ENCODE assay signal across 20 cellular contexts in the genomic region with DNA sequence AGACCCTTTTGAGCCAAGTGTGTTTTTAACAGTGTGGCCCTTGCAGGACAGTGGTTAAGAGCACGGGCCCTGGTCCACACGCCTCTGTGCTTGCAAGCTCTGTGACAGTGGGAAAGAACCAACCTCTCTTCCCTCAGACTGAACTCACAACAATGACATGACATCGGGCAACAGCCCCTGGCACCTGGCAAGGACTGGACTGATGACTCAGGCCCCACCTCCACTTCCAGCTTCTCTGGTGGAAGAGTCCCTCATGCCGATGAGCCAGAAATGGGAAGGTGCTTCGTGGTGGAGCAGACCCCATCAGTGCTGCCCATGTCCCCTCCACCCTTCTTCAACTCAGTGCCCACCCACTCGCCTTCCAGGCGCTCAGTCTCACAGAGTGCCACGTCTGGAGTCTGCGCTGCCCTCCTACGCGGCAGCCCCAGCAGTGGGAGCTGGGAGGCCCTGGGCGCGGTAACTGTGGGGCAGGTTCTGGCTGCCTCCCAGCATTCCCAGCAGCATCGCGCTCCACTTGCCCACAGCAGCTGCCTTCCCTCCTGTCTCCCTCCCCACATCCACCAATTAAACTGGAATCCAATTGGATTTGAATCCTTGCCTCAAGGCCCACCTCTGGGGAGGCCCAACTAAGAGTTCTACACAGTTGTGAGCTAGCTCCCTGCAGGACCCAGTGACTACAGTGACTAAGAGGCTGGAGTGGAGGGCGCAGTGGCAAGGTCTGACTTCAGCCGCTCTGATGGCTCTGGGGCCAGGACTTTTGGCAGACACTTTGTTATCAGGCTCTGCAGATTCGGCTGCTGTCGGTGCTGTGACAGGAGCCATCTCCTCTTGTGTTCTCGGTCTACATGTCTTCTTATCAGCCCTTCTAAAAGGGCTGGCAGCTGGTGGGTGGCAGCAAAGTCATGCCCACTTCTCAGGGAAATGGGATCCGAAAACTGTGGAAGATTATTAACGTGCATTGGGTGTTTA.
DNase-seq lines count a peak whose midpoint lies in the region; ATAC-seq and TF ChIP-seq lines count a peak whose summit lies in the region.
"Had no signal": no experiment of that assay in that cellular context is flagged by ENCODE, and none has a peak within 500 bp of the region (broad histone marks: within the 10 kb centered on the region; RNA-seq: fewer than 3 reads in every experiment).

No MANE protein-coding gene starts in this region.

- peak; percentile 23 for ATAC-seq in mucosa of descending colon
- ATAC-seq: A549; activated CD8-positive, alpha-beta T cell treated with anti-CD3 and anti-CD28 coated beads for 36 hours; left lobe of liver; stimulated activated naive B cell treated with anti-CD40 and anti-IgM and Interleukin-4, amounts not matched to agents 10 μg/mL and 1 μg/mL and 100 μg/mL, for 72 hours had no signal

- no peaks in the 10 kb centered on the region for H3K9me3 Mint-ChIP-seq in osteocyte (ENCODE audit: unreplicated experiment)
- H3K9me3 Mint-ChIP-seq: activated CD8-positive, alpha-beta T cell treated with anti-CD3 and anti-CD28 coated beads for 36 hours; activated T-helper 1 cell treated with anti-CD3 and anti-CD28 coated beads, Interleukin-12 subunit alpha, Interleukin-12 subunit beta, Interleukin-2, Interleukin-4 antibody, amounts not matched to agents 30 ng/mL and 10 ng/mL and 1 ng/mL, durations not matched to agents 14 hours and 24 hours and 36 hours; central memory CD8-positive, alpha-beta T cell had no signal

- H3K4me3 ChIP-seq in mammary epithelial cell (replicated peaks in 1 of 3; ENCODE audit: insufficient read depth in 1 of 3, low read depth in 2 of 3, low read length in 3 of 3) (no peak overlapping the region), mucosa of descending colon (no peak overlapping the region)
- H3K4me3 ChIP-seq: A549, adrenal gland had no signal

- no peaks in the 10 kb centered on the region for H3K79me2 ChIP-seq in mammary epithelial cell (ENCODE audit: insufficient read depth, low read length)

- peak; percentile 37 for DNase-seq in NCI-H2171 treated with DMSO at 0.1 percent for 48 hours (lab: John Stamatoyannopoulos, UW)
- DNase-seq in NCI-H2171 (lab: John Stamatoyannopoulos, UW) = no peak
- peak; percentile 41 for DNase-seq in M059J (ENCODE audit: low read depth)
- peak; percentile 40 for DNase-seq in mammary epithelial cell
- DNase-seq in mucosa of descending colon = no peak
- no peak for DNase-seq in NCI-H2107 (lab: John Stamatoyannopoulos, UW)
- DNase-seq in activated CD8-positive, alpha-beta memory T cell treated with anti-CD3 and anti-CD28 coated beads for 24 hours = no peak
- DNase-seq in osteocyte (ENCODE audit: extremely low spot score, unreplicated experiment) = no peak
- DNase-seq: activated CD8-positive, alpha-beta T cell treated with anti-CD3 and anti-CD28 coated beads for 36 hours; adrenal gland; CD4-positive, alpha-beta memory T cell; effector memory CD4-positive, alpha-beta T cell; NCI-H146; NCI-H524 treated with DMSO at 0.1 percent for 48 hours; stimulated activated CD4-positive, alpha-beta T cell treated with anti-CD3 and anti-CD28 coated beads, Interleukin-12 subunit alpha, Interleukin-12 subunit beta, amount 100 ng/mL, for 4 hours; stimulated activated naive B cell treated with anti-CD40 and anti-IgM and Interleukin-4, amounts not matched to agents 10 μg/mL and 1 μg/mL and 100 μg/mL, for 72 hours had no signal

- CTCF ChIA-PET in mammary epithelial cell (lab: Charles Lee; ENCODE audit: low non-redundant PET) = no interaction called here

- no peaks in the 10 kb centered on the region for H3K9me3 ChIP-seq in mammary epithelial cell (replicated peaks; ENCODE audit: insufficient read depth, low read length)
- H3K9me3 ChIP-seq in mucosa of descending colon = no peaks in the 10 kb centered on the region
- H3K9me3 ChIP-seq: A549, adrenal gland had no signal

- in situ Hi-C loops in mammary epithelial cell (cut with MboI; ENCODE audit: low sequenced_read_pairs in 2 of 2) = no loop called here

- no peaks in the 10 kb centered on the region for H3K4me1 Mint-ChIP-seq in osteocyte (ENCODE audit: unreplicated experiment)

- H3K36me3 Mint-ChIP-seq in osteocyte (ENCODE audit: unreplicated experiment) = no peaks in the 10 kb centered on the region
- H3K36me3 Mint-ChIP-seq: CD4-positive, alpha-beta memory T cell; stimulated activated naive B cell treated with anti-CD40 and anti-IgM and Interleukin-4, amounts not matched to agents 10 μg/mL and 1 μg/mL and 100 μg/mL, for 72 hours had no signal

- H3K9ac ChIP-seq in mammary epithelial cell (ENCODE audit: insufficient read depth, low read length) = no peak overlapping the region

- TF ChIP-seq CTCF in mammary epithelial cell (conservative IDR thresholded peaks at IDR 0.05 in 1 of 2, IDR thresholded peaks at IDR 0.05 in 1 of 2; ENCODE audit: extremely low read depth in 1 of 2, insufficient read depth in 1 of 2, low read depth in 1 of 2, low read length in 2 of 2) (no peak), mucosa of descending colon (IDR thresholded peaks at IDR 0.05) (no peak), osteocyte (IDR thresholded peaks at IDR 0.05) (no peak)

- H3K4me1 ChIP-seq in mammary epithelial cell (ENCODE audit: insufficient read depth, low read length) (peaks cover 27% of the 10 kb centered on the region), mucosa of descending colon (ENCODE audit: low read depth) (no peaks in the 10 kb centered on the region)
- H3K4me1 ChIP-seq: A549, adrenal gland had no signal

- intact Hi-C loops in mammary epithelial cell (cut with micrococcal nuclease) = loop anchor here (5.0 kb wide), 1 partner anchor 248 kb away; a partner anchor contains a TSS
- intact Hi-C loops in mucosa of descending colon (cut with DNase I, micrococcal nuclease) = no loop called here

- H3K4me2 ChIP-seq in mammary epithelial cell (ENCODE audit: insufficient read depth, low read depth, low read length) = no peak overlapping the region
- H3K4me2 ChIP-seq: A549 had no signal

- H3K36me3 ChIP-seq in mammary epithelial cell (ENCODE audit: insufficient read depth, low read length) (no peaks in the 10 kb centered on the region), mucosa of descending colon (ENCODE audit: low read depth) (no peaks in the 10 kb centered on the region)
- H3K36me3 ChIP-seq: adrenal gland had no signal

- H3K4me3 Mint-ChIP-seq in osteocyte (ENCODE audit: unreplicated experiment) = no peak overlapping the region
- H3K4me3 Mint-ChIP-seq: activated CD8-positive, alpha-beta T cell treated with anti-CD3 and anti-CD28 coated beads for 36 hours; activated T-helper 1 cell treated with anti-CD3 and anti-CD28 coated beads, Interleukin-12 subunit alpha, Interleukin-12 subunit beta, Interleukin-2, Interleukin-4 antibody, amounts not matched to agents 30 ng/mL and 10 ng/mL and 1 ng/mL, durations not matched to agents 14 hours and 24 hours and 36 hours; CD4-positive, alpha-beta memory T cell; central memory CD8-positive, alpha-beta T cell; stimulated activated naive B cell treated with anti-CD40 and anti-IgM and Interleukin-4, amounts not matched to agents 10 μg/mL and 1 μg/mL and 100 μg/mL, for 72 hours had no signal

- peaks cover 22% of the 10 kb centered on the region for H3K27me3 Mint-ChIP-seq in osteocyte (ENCODE audit: unreplicated experiment)

- no TSS peak for BruUV-seq in mammary epithelial cell (replicated peaks; lab: Mats Ljungman, UMichigan)

- dilution Hi-C loops in mammary epithelial cell (cut with HindIII; ENCODE audit: low sequenced_read_pairs) = no loop called here

- H3K27me3 ChIP-seq in mammary epithelial cell (ENCODE audit: insufficient read depth, low read length) = no peaks in the 10 kb centered on the region

- no peaks in the 10 kb centered on the region for H4K20me1 ChIP-seq in mammary epithelial cell (ENCODE audit: insufficient read depth, low read length)

- H3K27ac ChIP-seq in mammary epithelial cell (ENCODE audit: insufficient read depth, low read depth, low read length) = no peak overlapping the region
- H3K27ac ChIP-seq: A549, adrenal gland had no signal

- H3K27ac Mint-ChIP-seq in osteocyte (ENCODE audit: unreplicated experiment) = no peak overlapping the region
- H3K27ac Mint-ChIP-seq: activated CD8-positive, alpha-beta T cell treated with anti-CD3 and anti-CD28 coated beads for 36 hours; activated T-helper 1 cell treated with anti-CD3 and anti-CD28 coated beads, Interleukin-12 subunit alpha, Interleukin-12 subunit beta, Interleukin-2, Interleukin-4 antibody, amounts not matched to agents 30 ng/mL and 10 ng/mL and 1 ng/mL, durations not matched to agents 14 hours and 24 hours and 36 hours; CD4-positive, alpha-beta memory T cell; stimulated activated naive B cell treated with anti-CD40 and anti-IgM and Interleukin-4, amounts not matched to agents 10 μg/mL and 1 μg/mL and 100 μg/mL, for 72 hours had no signal

- H2AFZ ChIP-seq in mammary epithelial cell (ENCODE audit: low read depth, low read length) = no peak overlapping the region

- 72% methylated on average over 21 of the region's 22 CpGs for WGBS in mammary epithelial cell (ENCODE audit: low coverage, missing lambda C conversion rate)

Comparison
In these comparisons a context has a peak if more than half of its experiments do, and no peak if none do; other contexts are left out.
1. DNase-seq: peak in NCI-H2171 treated with DMSO at 0.1 percent for 48 hours (single experiment), M059J (single experiment) and mammary epithelial cell (single experiment); none in NCI-H2171 (single experiment), mucosa of descending colon (0 of 3), NCI-H2107 (single experiment), activated CD8-positive, alpha-beta memory T cell treated with anti-CD3 and anti-CD28 coated beads for 24 hours (single experiment) and osteocyte (single experiment).